8 cellular contexts compared by ENCODE assay signal in genomic region chr5:135386886-135387628, GRCh38. TPM values are rescaled to one million over a fixed set of nuclear protein-coding genes. Genes with fewer than 3 reads are reported as not detected.
DNase-seq lines count a peak whose midpoint lies in the region; ATAC-seq, FAIRE-seq and TF ChIP-seq lines count a peak whose summit lies in the region.

No MANE protein-coding gene starts in this region.

- H3K4me3 Mint-ChIP-seq in activated CD8-positive, alpha-beta memory T cell treated with anti-CD3 and anti-CD28 coated beads, Interleukin-2, amount 10 ng/mL, durations not matched to agents 7 days and 5 days = no peak overlapping the region

- H3K36me3 ChIP-seq in bronchial epithelial cell (ENCODE audit: control insufficient read depth, insufficient read depth, low read length) = peaks cover 29% of the 10 kb centered on the region

- TF ChIP-seq CTCF in AG04450 (IDR thresholded peaks at IDR 0.05; ENCODE audit: low read depth, low read length) = no peak
- TF ChIP-seq CTCF in bronchial epithelial cell (IDR thresholded peaks at IDR 0.05; ENCODE audit: insufficient read depth, low read length, severe bottlenecking) = no peak

- CTCF ChIA-PET in AG04450 (lab: Charles Lee) = no interaction called here
- CTCF ChIA-PET in activated CD8-positive, alpha-beta memory T cell treated with anti-CD3 and anti-CD28 coated beads, Interleukin-2, amount 10 ng/mL, durations not matched to agents 7 days and 5 days (lab: Charles Lee) = interaction anchor here (0.5 kb wide), 1 partner anchor 39 kb away, joined by 3 read pairs; no protein-coding TSS in a partner anchor

- H3K27ac Mint-ChIP-seq in activated CD8-positive, alpha-beta memory T cell treated with anti-CD3 and anti-CD28 coated beads, Interleukin-2, amount 10 ng/mL, durations not matched to agents 7 days and 5 days = no peak overlapping the region

- no peak for FAIRE-seq in bronchial epithelial cell (lab: Jason Lieb, UNC)

- peaks cover 55% of the 10 kb centered on the region for H3K36me3 Mint-ChIP-seq in activated CD8-positive, alpha-beta memory T cell treated with anti-CD3 and anti-CD28 coated beads, Interleukin-2, amount 10 ng/mL, durations not matched to agents 7 days and 5 days

- no peaks in the 10 kb centered on the region; the same call in 1 of the 2 replicates for H3K9me3 ChIP-seq in AG04450 (ENCODE audit: control insufficient read depth, insufficient read depth, low read length)

- H3K27me3 Mint-ChIP-seq in activated CD8-positive, alpha-beta memory T cell treated with anti-CD3 and anti-CD28 coated beads, Interleukin-2, amount 10 ng/mL, durations not matched to agents 7 days and 5 days = no peaks in the 10 kb centered on the region

- no peaks in the 10 kb centered on the region for H3K9me3 Mint-ChIP-seq in activated CD8-positive, alpha-beta memory T cell treated with anti-CD3 and anti-CD28 coated beads, Interleukin-2, amount 10 ng/mL, durations not matched to agents 7 days and 5 days (ENCODE audit: low read depth)

- H3K27me3 ChIP-seq in AG04450 (ENCODE audit: control insufficient read depth, insufficient read depth, low read length) (no peaks in the 10 kb centered on the region), bronchial epithelial cell (ENCODE audit: control insufficient read depth, insufficient read depth, low read length) (no peaks in the 10 kb centered on the region)

- peaks cover 34% of the 10 kb centered on the region for H3K4me1 Mint-ChIP-seq in activated CD8-positive, alpha-beta memory T cell treated with anti-CD3 and anti-CD28 coated beads, Interleukin-2, amount 10 ng/mL, durations not matched to agents 7 days and 5 days

- peak overlapping the region; percentile 77 for H3K27ac ChIP-seq in AG04450 (ENCODE audit: low read depth, low read length)

- no peak for ATAC-seq in HG03139 (IDR thresholded peaks at IDR 0.05; ENCODE audit: unreplicated experiment)
- ATAC-seq in activated CD8-positive, alpha-beta memory T cell treated with anti-CD3 and anti-CD28 coated beads, Interleukin-2, amount 10 ng/mL, durations not matched to agents 7 days and 5 days = no peak

- peak; percentile 71 for DNase-seq in AG04450 (ENCODE audit: low read depth, low spot score)
- peak; percentile 85 for DNase-seq in LHCN-M2 (ENCODE audit: low read depth)
- DNase-seq in bronchial epithelial cell (ENCODE audit: low read depth) = peak; percentile 97
- DNase-seq in lung microvascular endothelial cell (ENCODE audit: low read depth in 2 of 2) = peak; percentile 13 to 82
- no peak for DNase-seq in NCI-H524 treated with DMSO at 0.1 percent for 48 hours (lab: John Stamatoyannopoulos, UW)
- DNase-seq in NCI-H446 treated with DMSO at 0.1 percent for 48 hours (lab: John Stamatoyannopoulos, UW) = no peak
- DNase-seq in activated CD8-positive, alpha-beta memory T cell treated with anti-CD3 and anti-CD28 coated beads, Interleukin-2, amount 10 ng/mL, durations not matched to agents 7 days and 5 days = no peak

- POLR2A ChIA-PET in AG04450 (lab: Yijun Ruan, JAX) = no interaction called here

- no peak overlapping the region for H3K4me3 ChIP-seq in AG04450 (ENCODE audit: low read depth, low read length)
- H3K4me3 ChIP-seq in bronchial epithelial cell (ENCODE audit: low read depth, low read length) = no peak overlapping the region

RNA-seq across cellular contexts. Expression of gene MACROH2A1, which starts 12.0 kb away (rescaled TPM):
- polyA plus RNA-seq in AG04450 (2011; rRNA removed) = 117 and 129 TPM in 2 replicates
- 125 and 142 TPM in 2 replicates for polyA minus RNA-seq in AG04450 (2011; rRNA and poly(A)+ RNA removed)
- 175 and 183 TPM in 2 replicates for total RNA-seq in LHCN-M2 (2014; rRNA removed)
- polyA plus RNA-seq in LHCN-M2 (2012) = 102 TPM
- total RNA-seq in bronchial epithelial cell = 235 and 257 TPM in 2 replicates
- 127 and 151 TPM in 2 replicates for total RNA-seq in lung microvascular endothelial cell
- 100 to 1,000 TPM; 281 to 327 TPM for total RNA-seq in activated CD8-positive, alpha-beta memory T cell treated with anti-CD3 and anti-CD28 coated beads, Interleukin-2, amount 10 ng/mL, durations not matched to agents 7 days and 5 days

Comparison
In these comparisons a context has a peak if more than half of its experiments do, and no peak if none do; other contexts are left out.
1. DNase-seq: peak in AG04450 (single experiment), LHCN-M2 (single experiment), bronchial epithelial cell (single experiment) and lung microvascular endothelial cell (2 of 2); none in NCI-H524 treated with DMSO at 0.1 percent for 48 hours (single experiment), NCI-H446 treated with DMSO at 0.1 percent for 48 hours (single experiment) and activated CD8-positive, alpha-beta memory T cell treated with anti-CD3 and anti-CD28 coated beads, Interleukin-2, amount 10 ng/mL, durations not matched to agents 7 days and 5 days (single experiment).